In the genomic region with DNA sequence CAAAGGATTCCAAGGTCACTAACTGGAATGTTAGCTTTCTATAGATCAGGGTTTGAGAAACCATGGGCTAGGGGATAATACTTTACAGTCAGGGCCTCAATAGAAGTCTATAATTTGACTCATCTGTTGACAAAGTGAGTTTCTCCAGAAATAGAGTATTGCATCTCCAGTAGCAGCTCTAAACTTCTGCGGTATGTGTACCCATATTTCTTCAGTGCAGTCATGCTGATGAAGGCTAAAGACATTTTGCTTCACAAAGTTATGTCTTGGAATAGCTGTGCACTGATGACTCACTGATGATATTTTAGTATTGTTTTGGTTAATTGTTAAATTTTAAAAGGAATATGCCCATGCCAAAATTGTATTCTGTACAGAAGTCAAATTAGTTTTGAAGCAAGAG, we compare ENCODE assay signal across 23 cellular contexts.
DNase-seq lines count a peak whose midpoint lies in the region; ATAC-seq, FAIRE-seq and TF ChIP-seq lines count a peak whose summit lies in the region.
"Had no signal": no experiment of that assay in that cellular context is flagged by ENCODE, and none has a peak within 500 bp of the region (broad histone marks: within the 10 kb centered on the region; RNA-seq: fewer than 3 reads in every experiment).

No MANE protein-coding gene starts in this region.

- H3K9me3 Mint-ChIP-seq in endothelial cell (ENCODE audit: unreplicated experiment) = no peaks in the 10 kb centered on the region
- H3K9me3 Mint-ChIP-seq: activated CD4-positive, alpha-beta memory T cell treated with anti-CD3 and anti-CD28 coated beads for 36 hours had no signal

- H3K4me1 ChIP-seq in spleen = no peaks in the 10 kb centered on the region
- H3K4me1 ChIP-seq: gastroesophageal sphincter, sigmoid colon had no signal

- H3K36me3 Mint-ChIP-seq in endothelial cell (ENCODE audit: low read depth, unreplicated experiment) = peaks cover 1% of the 10 kb centered on the region
- H3K36me3 Mint-ChIP-seq: activated CD4-positive, alpha-beta memory T cell treated with anti-CD3 and anti-CD28 coated beads for 36 hours; activated naive CD4-positive, alpha-beta T cell treated with anti-CD3 and anti-CD28 coated beads, Interleukin-2, amount 50 U/mL, for 72 hours had no signal

- H3K9me3 ChIP-seq in spleen = peaks cover 0 to 8% (median 0%) of the 10 kb centered on the region in 8 donors
- H3K9me3 ChIP-seq: gastroesophageal sphincter, sigmoid colon had no signal

- no peaks in the 10 kb centered on the region for H3K4me1 Mint-ChIP-seq in endothelial cell (ENCODE audit: unreplicated experiment)

- TF ChIP-seq CTCF in AG09319 (IDR thresholded peaks at IDR 0.05; ENCODE audit: low read depth, low read length) (no peak), bronchial epithelial cell (IDR thresholded peaks at IDR 0.05; ENCODE audit: insufficient read depth, low read length, severe bottlenecking) (no peak), endothelial cell (IDR thresholded peaks at IDR 0.05; ENCODE audit: unreplicated experiment) (no peak), spleen (IDR thresholded peaks at IDR 0.05 in 8 of 11, conservative IDR thresholded peaks at IDR 0.05 in 3 of 11) (no peak)

- H3K36me3 ChIP-seq in bronchial epithelial cell (ENCODE audit: control insufficient read depth, insufficient read depth, low read length) = no peaks in the 10 kb centered on the region
- no peaks in the 10 kb centered on the region for H3K36me3 ChIP-seq in spleen
- H3K36me3 ChIP-seq: gastroesophageal sphincter, sigmoid colon had no signal

- no peak for FAIRE-seq in bronchial epithelial cell (lab: Jason Lieb, UNC)

- WGBS in spleen, 5 donors = 50 to 100% (median 89%) methylated on average over 1 of the region's 1 CpG

- peaks cover under 1% of the 10 kb centered on the region for H3K27me3 Mint-ChIP-seq in endothelial cell (ENCODE audit: unreplicated experiment)
- H3K27me3 Mint-ChIP-seq: activated CD4-positive, alpha-beta memory T cell treated with anti-CD3 and anti-CD28 coated beads for 36 hours had no signal

- no peaks in the 10 kb centered on the region for H3K27me3 ChIP-seq in bronchial epithelial cell (ENCODE audit: control insufficient read depth, insufficient read depth, low read length)
- H3K27me3 ChIP-seq in spleen (replicated peaks in 1 of 7) = no peaks in the 10 kb centered on the region
- H3K27me3 ChIP-seq: gastroesophageal sphincter, sigmoid colon had no signal

- H3K27ac ChIP-seq in spleen = no peak overlapping the region
- H3K27ac ChIP-seq: gastroesophageal sphincter, sigmoid colon had no signal

- no peak for TF ChIP-seq POLR2A in spleen (IDR thresholded peaks at IDR 0.05)

- H3K27ac Mint-ChIP-seq in endothelial cell (ENCODE audit: unreplicated experiment) = no peak overlapping the region
- H3K27ac Mint-ChIP-seq: activated CD4-positive, alpha-beta memory T cell treated with anti-CD3 and anti-CD28 coated beads for 36 hours; activated naive CD4-positive, alpha-beta T cell treated with anti-CD3 and anti-CD28 coated beads, Interleukin-2, amount 50 U/mL, for 72 hours; activated T-cell treated with anti-CD3 and anti-CD28 coated beads, Interleukin-2, amount 50 U/mL, for 24 hours had no signal

- intact Hi-C loops in spleen (cut with DNase I; ENCODE audit: low total_unique reads) = no loop called here

- DNase-seq in AG09319 (ENCODE audit: extremely low read depth, low read depth) (peak; percentile 39), HT1080 (ENCODE audit: low read depth) (peak; percentile 70), bronchial epithelial cell (ENCODE audit: low read depth) (peak; percentile 0), kidney glomerular epithelial cell (lab: John Stamatoyannopoulos, UW) (peak; percentile 2), NCI-H1092 treated with DMSO at 0.1 percent for 48 hours (lab: John Stamatoyannopoulos, UW) (no peak), endothelial cell (ENCODE audit: low spot score) (no peak), spleen (no peak)
- DNase-seq: activated CD4-positive, alpha-beta memory T cell treated with anti-CD3 and anti-CD28 coated beads for 36 hours; activated T-cell treated with anti-CD3 and anti-CD28 coated beads, Interleukin-2, amount 50 U/mL, for 24 hours; Calu3; central memory CD4-positive, alpha-beta T cell; GOT3; Karpas-422; left ventricle myocardium superior; NCI-H1417 treated with DMSO at 0.1 percent for 48 hours; NCI-H2171 treated with DMSO at 0.1 percent for 48 hours; NCI-H774; nucleus accumbens; sigmoid colon; stimulated activated CD4-positive, alpha-beta T cell treated with anti-CD3 and anti-CD28 coated beads, Interleukin-2, amount 100 ng/mL, for 48 hours had no signal

- ATAC-seq in GM21723 (IDR thresholded peaks at IDR 0.05; ENCODE audit: unreplicated experiment) = no peak
- ATAC-seq: activated naive CD4-positive, alpha-beta T cell treated with anti-CD3 and anti-CD28 coated beads, Interleukin-2, amount 50 U/mL, for 72 hours; gastroesophageal sphincter; left ventricle myocardium superior had no signal

- H3K4me3 ChIP-seq in bronchial epithelial cell (ENCODE audit: low read depth, low read length) (no peak overlapping the region), spleen (no peak overlapping the region)
- H3K4me3 ChIP-seq: gastroesophageal sphincter, sigmoid colon had no signal

- no peak overlapping the region for H3K4me3 Mint-ChIP-seq in endothelial cell (ENCODE audit: unreplicated experiment)
- H3K4me3 Mint-ChIP-seq: activated CD4-positive, alpha-beta memory T cell treated with anti-CD3 and anti-CD28 coated beads for 36 hours; activated T-cell treated with anti-CD3 and anti-CD28 coated beads, Interleukin-2, amount 50 U/mL, for 24 hours had no signal

Comparison
In these comparisons a context has a peak if more than half of its experiments do, and no peak if none do; other contexts are left out.
1. DNase-seq: peak in AG09319 (single experiment), HT1080 (single experiment), bronchial epithelial cell (single experiment) and kidney glomerular epithelial cell (single experiment); none in NCI-H1092 treated with DMSO at 0.1 percent for 48 hours (single experiment), endothelial cell (single experiment) and spleen (single experiment).